8 cellular contexts compared by ENCODE assay signal in genomic region chr21:39136138-39136537, GRCh38. TPM values are rescaled to one million over a fixed set of nuclear protein-coding genes. Genes with fewer than 3 reads are reported as not detected.
DNase-seq lines count a peak whose midpoint lies in the region; TF ChIP-seq lines count a peak whose summit lies in the region.
"Not testable (repeated sequence)": the region's sequence is repeated elsewhere in the genome, so short reads cannot be mapped to it uniquely, and the experiment has no call there.

No MANE protein-coding gene starts in this region.

- intact Hi-C loops in uterus (cut with DNase I; ENCODE audit: low total_unique reads), result not testable (repeated sequence)

- H4K8ac ChIP-seq in mesendoderm (ENCODE audit: low read depth, low read length), result not testable (repeated sequence)

- not testable (repeated sequence) for H3K18ac ChIP-seq in mesendoderm (ENCODE audit: low read length)

- not testable (repeated sequence) for H3K27ac ChIP-seq in mesendoderm (ENCODE audit: low read depth, low read length); uterus

- not testable (repeated sequence) for H3K27me3 ChIP-seq in mesendoderm (ENCODE audit: insufficient read depth, low read length, poor library complexity); uterus

- not testable (repeated sequence) for H2BK15ac ChIP-seq in mesendoderm (replicated peaks; ENCODE audit: low read depth)

- not testable (repeated sequence) for H3K9ac ChIP-seq in mesendoderm (ENCODE audit: low read length)

- H3K79me2 ChIP-seq in mesendoderm (ENCODE audit: control insufficient read depth, insufficient read depth, low read length), result not testable (repeated sequence)

- H3K4ac ChIP-seq in mesendoderm (ENCODE audit: low read depth, low read length), result not testable (repeated sequence)

- WGBS in mesendoderm (ENCODE audit: extremely low coverage, insufficient coverage, low lambda C conversion rate), result no CpG with 5 or more reads among the region's 8 CpGs

- H3K9me3 ChIP-seq in uterus, result not testable (repeated sequence)

- H3K4me2 ChIP-seq in mesendoderm (ENCODE audit: low read length), result not testable (repeated sequence)

- not testable (repeated sequence) for H3K4me3 ChIP-seq in astrocyte of the cerebellum (ENCODE audit: low read depth, low read length); foreskin fibroblast (ENCODE audit: low read depth in 1 of 2, low read length in 2 of 2); mesendoderm (ENCODE audit: low read length); uterus

- H2BK5ac ChIP-seq in mesendoderm (ENCODE audit: low read length), result not testable (repeated sequence)

- not testable (repeated sequence) for H3K36me3 ChIP-seq in mesendoderm (ENCODE audit: control insufficient read depth, insufficient read depth, low read length); uterus

- in situ Hi-C loops in astrocyte of the cerebellum (cut with HindIII; ENCODE audit: low sequenced_read_pairs), result not testable (repeated sequence)

- not testable (repeated sequence) for H3K79me1 ChIP-seq in mesendoderm (ENCODE audit: low read length)

- TF ChIP-seq POLR2A in uterus (IDR thresholded peaks at IDR 0.05), result not testable (repeated sequence)

- TF ChIP-seq CTCF in astrocyte of the cerebellum (IDR thresholded peaks at IDR 0.05; ENCODE audit: low read depth, low read length, missing control alignments) (peak; percentile 52), foreskin fibroblast (IDR thresholded peaks at IDR 0.05; ENCODE audit: low read depth, low read length) (peak; percentile 22), uterus (IDR thresholded peaks at IDR 0.05) (peak; percentile 10 to 22 (median 16))

- DNase-seq in GDM1 (lab: John Stamatoyannopoulos, UW) (peak; percentile 54), MV-4-11 (lab: John Stamatoyannopoulos, UW) (peak; percentile 28), NCI-H774 (lab: John Stamatoyannopoulos, UW) (peak; percentile 7), SKM-1 treated with dmso at 0.1 percent for 144 hours (lab: John Stamatoyannopoulos, UW; ENCODE audit: unreplicated experiment) (peak; percentile 20), mesendoderm (peak; percentile 32)
- not testable (repeated sequence) for DNase-seq in astrocyte of the cerebellum (ENCODE audit: low read depth); foreskin fibroblast; uterus

- not testable (repeated sequence) for H3K23ac ChIP-seq in mesendoderm (ENCODE audit: low read length)

- not testable (repeated sequence) for H2AK5ac ChIP-seq in mesendoderm (ENCODE audit: low read length)

- not testable (repeated sequence) for H4K5ac ChIP-seq in mesendoderm (ENCODE audit: low read length)

- H3K4me1 ChIP-seq in mesendoderm (ENCODE audit: control insufficient read depth, low read depth, low read length); uterus: not testable (repeated sequence)

- H2BK120ac ChIP-seq in mesendoderm (ENCODE audit: low read depth, low read length), result not testable (repeated sequence)

- not testable (repeated sequence) for H3K56ac ChIP-seq in mesendoderm (ENCODE audit: low read length)

RNA-seq across cellular contexts. Expression of gene PSMG1, which starts 47.1 kb away (rescaled TPM):
- polyA plus RNA-seq in mesendoderm (2013, experiment 1 of 2), result 131 TPM
- polyA plus RNA-seq in mesendoderm (2013, experiment 2 of 2), result 129 TPM
- total RNA-seq in uterus, result 10 to 100 TPM; 21.0 to 33.8 (median 23.4) TPM
